26 cellular contexts compared by ENCODE assay signal in the genomic region with DNA sequence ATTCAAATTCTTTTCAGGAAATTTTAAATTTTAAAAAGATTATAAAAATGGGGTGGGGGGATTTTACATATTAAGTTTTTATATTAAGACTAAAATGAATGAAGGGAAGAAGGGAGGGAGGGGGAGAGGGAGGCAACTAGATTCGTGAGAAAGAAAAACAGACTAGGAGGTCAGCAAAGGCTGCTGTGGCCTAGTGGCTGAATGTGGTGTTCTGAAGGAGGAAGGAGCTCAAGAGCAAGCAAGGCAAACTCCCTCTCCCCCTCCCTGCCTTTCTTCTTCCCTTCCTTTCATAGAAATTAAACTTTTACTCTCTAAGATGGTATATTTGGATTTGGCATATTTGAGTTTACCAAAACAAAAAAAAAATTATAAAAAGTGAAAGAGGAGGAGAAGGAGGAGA. TPM values are rescaled to one million over a fixed set of nuclear protein-coding genes. Genes with fewer than 3 reads are reported as not detected.
DNase-seq lines count a peak whose midpoint lies in the region; ATAC-seq and TF ChIP-seq lines count a peak whose summit lies in the region.
"Had no signal": no experiment of that assay in that cellular context is flagged by ENCODE, and none has a peak within 500 bp of the region (broad histone marks: within the 10 kb centered on the region; RNA-seq: fewer than 3 reads in every experiment).

No MANE protein-coding gene starts in this region.

- H3K4ac ChIP-seq in mesendoderm (ENCODE audit: low read depth, low read length), result no peak overlapping the region

- H3K23ac ChIP-seq in mesendoderm (ENCODE audit: low read length), result no peak overlapping the region

- peaks cover 53% of the 10 kb centered on the region for H3K4me1 Mint-ChIP-seq in activated CD4-positive, alpha-beta memory T cell treated with anti-CD3 and anti-CD28 coated beads for 36 hours (ENCODE audit: low read depth)
- H3K4me1 Mint-ChIP-seq: neural progenitor cell had no signal

- H3K9ac ChIP-seq in mesendoderm (ENCODE audit: low read length), result no peak overlapping the region
- H3K9ac ChIP-seq: neural progenitor cell had no signal

- H3K36me3 Mint-ChIP-seq in activated CD4-positive, alpha-beta memory T cell treated with anti-CD3 and anti-CD28 coated beads for 36 hours, result peaks cover 14% of the 10 kb centered on the region

- H4K8ac ChIP-seq in mesendoderm (ENCODE audit: low read depth, low read length), result no peak overlapping the region

- TF ChIP-seq POLR2A in heart left ventricle (IDR thresholded peaks at IDR 0.05), result no peak

- peaks cover 4% of the 10 kb centered on the region for H3K79me2 ChIP-seq in mesendoderm (ENCODE audit: control insufficient read depth, insufficient read depth, low read length)

- 15 to 42% (median 24%) methylated on average over 1 of the region's 1 CpG for WGBS in heart left ventricle, 4 donors
- no CpG with 5 or more reads among the region's 1 CpG for WGBS in mesendoderm (ENCODE audit: extremely low coverage, insufficient coverage, low lambda C conversion rate)

- H3K79me1 ChIP-seq in mesendoderm (ENCODE audit: low read length), result peaks cover 3% of the 10 kb centered on the region

- H3K36me3 ChIP-seq in heart left ventricle (peaks cover 0 to 14% (median 0%) of the 10 kb centered on the region in 9 donors), mesendoderm (ENCODE audit: control insufficient read depth, insufficient read depth, low read length) (no peaks in the 10 kb centered on the region), tibial artery (no peaks in the 10 kb centered on the region)
- H3K36me3 ChIP-seq: adrenal gland, BE2C, breast epithelium, neural progenitor cell, prostate gland had no signal

- no peaks in the 10 kb centered on the region for H3K9me3 ChIP-seq in heart left ventricle
- no peaks in the 10 kb centered on the region for H3K9me3 ChIP-seq in tibial artery
- H3K9me3 ChIP-seq: A549, adrenal gland, BE2C, breast epithelium, prostate gland, SJSA1, spleen had no signal

- H3K27me3 Mint-ChIP-seq in activated CD4-positive, alpha-beta memory T cell treated with anti-CD3 and anti-CD28 coated beads for 36 hours, result no peaks in the 10 kb centered on the region

- H2AK5ac ChIP-seq in mesendoderm (ENCODE audit: low read length), result no peak overlapping the region

- peaks cover 5 to 90% (median 71%) of the 10 kb centered on the region in 12 donors for H3K4me1 ChIP-seq in heart left ventricle
- H3K4me1 ChIP-seq in mesendoderm (ENCODE audit: control insufficient read depth, low read depth, low read length), result no peaks in the 10 kb centered on the region
- peaks cover 0 to 65% (median 23%) of the 10 kb centered on the region in 4 donors for H3K4me1 ChIP-seq in tibial artery
- H3K4me1 ChIP-seq: A549, breast epithelium, prostate gland had no signal

- H3K27ac ChIP-seq in heart left ventricle (peak overlapping the region in 9 of 12 donors; percentile 3 to 65 (median 49)), mesendoderm (ENCODE audit: low read depth, low read length) (no peak overlapping the region), tibial artery (peak overlapping the region; percentile 56 to 64)
- H3K27ac ChIP-seq: A549, adrenal gland, breast epithelium, neural progenitor cell, prostate gland, SJSA1, spleen had no signal

- DNase-seq in heart left ventricle (no peak), cardiac septum (ENCODE audit: low spot score) (no peak), RPMI7951 (ENCODE audit: low read depth) (peak; percentile 25), mesendoderm (peak; percentile 21), tibial artery (no peak), NCI-H1417 (lab: John Stamatoyannopoulos, UW) (no peak)
- DNase-seq in activated CD4-positive, alpha-beta memory T cell treated with anti-CD3 and anti-CD28 coated beads for 36 hours, result no peak
- no peak for DNase-seq in stimulated activated CD4-positive, alpha-beta T cell treated with anti-CD3 and anti-CD28 coated beads, Interleukin-4, amount 100 ng/mL, for 4 hours
- DNase-seq: activated CD4-positive, alpha-beta T cell treated with anti-CD3 and anti-CD28 coated beads, Interleukin-2, amount 50 U/mL, for 1 hour; activated effector memory CD4-positive, alpha-beta T cell treated with anti-CD3 and anti-CD28 coated beads, Interleukin-2, amount 50 U/mL, for 16 hours; adrenal gland; BE2C; Calu3; dermis blood vessel endothelial cell; NCI-H187; NCI-H226; NCI-H82; PC-3; spleen had no signal

- H3K27me3 ChIP-seq in heart left ventricle (no peaks in the 10 kb centered on the region), mesendoderm (ENCODE audit: insufficient read depth, low read length, poor library complexity) (no peaks in the 10 kb centered on the region), tibial artery (no peaks in the 10 kb centered on the region)
- H3K27me3 ChIP-seq: adrenal gland, BE2C, breast epithelium, neural progenitor cell, SJSA1, spleen had no signal

- H3K4me3 Mint-ChIP-seq in activated CD4-positive, alpha-beta memory T cell treated with anti-CD3 and anti-CD28 coated beads for 36 hours, result no peak overlapping the region
- H3K4me3 Mint-ChIP-seq: neural progenitor cell; T-helper 1 cell treated with Interleukin-12 subunit alpha and Interleukin-12 subunit beta and Interleukin-4 antibody, amounts not matched to agents 30 μg/mL and 1 μg/mL, for 36 hours had no signal

- H3K27ac Mint-ChIP-seq in activated CD4-positive, alpha-beta memory T cell treated with anti-CD3 and anti-CD28 coated beads for 36 hours, result no peak overlapping the region
- H3K27ac Mint-ChIP-seq: neural progenitor cell; T-helper 1 cell treated with Interleukin-12 subunit alpha and Interleukin-12 subunit beta and Interleukin-4 antibody, amounts not matched to agents 30 μg/mL and 1 μg/mL, for 36 hours had no signal

- CTCF ChIA-PET in activated CD4-positive, alpha-beta memory T cell treated with anti-CD3 and anti-CD28 coated beads for 36 hours (lab: Charles Lee), result no interaction called here

- intact Hi-C loops in heart left ventricle (cut with DNase I), result loop anchor here in 2 of 10 donors (10.0 kb wide), 2 partner anchors 118 to 312 kb away; no protein-coding TSS in a partner anchor
- intact Hi-C loops in cardiac septum (cut with DNase I), result loop anchor here (5.0 kb wide), 1 partner anchor 41 kb away; no protein-coding TSS in a partner anchor
- intact Hi-C loops in tibial artery (cut with DNase I; ENCODE audit: low total_unique reads), result no loop called here
- intact Hi-C loops in activated CD4-positive, alpha-beta memory T cell treated with anti-CD3 and anti-CD28 coated beads for 36 hours (cut with micrococcal nuclease), result no loop called here

- no peak overlapping the region for H3K4me2 ChIP-seq in mesendoderm (ENCODE audit: low read length)
- H3K4me2 ChIP-seq: A549, neural progenitor cell had no signal

- H3K4me3 ChIP-seq in heart left ventricle (no peak overlapping the region), mesendoderm (ENCODE audit: low read length) (no peak overlapping the region), tibial artery (no peak overlapping the region)
- H3K4me3 ChIP-seq: A549, adrenal gland, breast epithelium, neural progenitor cell, prostate gland, SJSA1, spleen had no signal

- POLR2A ChIA-PET in activated CD4-positive, alpha-beta memory T cell treated with anti-CD3 and anti-CD28 coated beads for 36 hours (lab: Charles Lee), result no interaction called here

- no peak overlapping the region for H2BK5ac ChIP-seq in mesendoderm (ENCODE audit: low read length)

- no peak overlapping the region for H3K18ac ChIP-seq in mesendoderm (ENCODE audit: low read length)

- H3K9me3 Mint-ChIP-seq in activated CD4-positive, alpha-beta memory T cell treated with anti-CD3 and anti-CD28 coated beads for 36 hours, result peaks cover under 1% of the 10 kb centered on the region
- H3K9me3 Mint-ChIP-seq: neural progenitor cell; T-helper 1 cell treated with Interleukin-12 subunit alpha and Interleukin-12 subunit beta and Interleukin-4 antibody, amounts not matched to agents 30 μg/mL and 1 μg/mL, for 36 hours had no signal

- H3K56ac ChIP-seq in mesendoderm (ENCODE audit: low read length), result no peak overlapping the region

- TF ChIP-seq CTCF in heart left ventricle (IDR thresholded peaks at IDR 0.05) (no peak), tibial artery (IDR thresholded peaks at IDR 0.05) (no peak)

- H4K5ac ChIP-seq in mesendoderm (ENCODE audit: low read length), result no peak overlapping the region

- no peak for ATAC-seq in heart left ventricle
- ATAC-seq: A549, HCT116, PC-3 had no signal

- H2BK15ac ChIP-seq in mesendoderm (replicated peaks; ENCODE audit: low read depth), result no peak overlapping the region

- no peak overlapping the region for H2BK120ac ChIP-seq in mesendoderm (ENCODE audit: low read depth, low read length)

RNA-seq across cellular contexts. Expression of gene DYRK2, which starts 18.1 kb away (rescaled TPM):
- total RNA-seq in heart left ventricle (10 to 100 TPM; 30.5 to 62.9 (median 37.9) TPM), cardiac septum (56.0 TPM)
- 10 to 100 TPM in 1 of 2 donors, 1 to 10 TPM in 1; 7.8 to 24.4 TPM for polyA plus RNA-seq in heart left ventricle
- 24.1 and 24.5 TPM in 2 replicates for total RNA-seq in RPMI7951 (2014; rRNA removed; shearing (Covaris generic))
- polyA plus RNA-seq in mesendoderm (2013, experiment 1 of 2), result 17.7 TPM
- polyA plus RNA-seq in mesendoderm (2013, experiment 2 of 2), result 18.5 TPM
- total RNA-seq in activated CD4-positive, alpha-beta memory T cell treated with anti-CD3 and anti-CD28 coated beads for 36 hours, result 10 to 100 TPM; 22.8 to 24.2 TPM

Comparison
In these comparisons a context has a peak if more than half of its experiments do, and no peak if none do; other contexts are left out.
1. DNase-seq: peak in RPMI7951 (single experiment) and mesendoderm (single experiment); none in heart left ventricle (0 of 5), cardiac septum (single experiment), tibial artery (0 of 2), activated CD4-positive, alpha-beta memory T cell treated with anti-CD3 and anti-CD28 coated beads for 36 hours (single experiment), NCI-H1417 (0 of 3) and stimulated activated CD4-positive, alpha-beta T cell treated with anti-CD3 and anti-CD28 coated beads, Interleukin-4, amount 100 ng/mL, for 4 hours (0 of 2).